In the genomic region with DNA sequence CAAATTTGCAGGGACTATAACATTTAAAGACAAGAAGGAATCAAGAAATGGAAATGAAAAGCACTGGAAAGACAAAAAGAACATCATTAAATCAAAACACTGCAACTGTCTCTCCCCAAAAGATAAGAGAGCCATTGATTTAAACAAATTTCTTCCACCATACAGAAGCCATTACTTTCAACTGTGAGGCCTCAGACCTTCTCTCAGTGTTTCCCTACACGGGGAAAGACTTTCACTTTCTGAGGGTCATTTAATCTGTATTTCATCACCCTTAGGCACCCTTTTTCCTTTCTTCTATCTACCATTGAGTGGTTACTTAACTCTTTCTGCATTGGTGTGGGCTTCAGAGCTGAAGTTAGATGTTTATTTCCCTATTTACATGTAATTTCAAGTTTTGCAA, we compare ENCODE assay signal across 1 cellular context.
TF ChIP-seq lines count a peak whose summit lies in the region.

No MANE protein-coding gene starts in this region.

TF ChIP-seq in SK-N-SH treated with all-trans-retinoic acid at 6 μM for 48 hours, 23 proteins besides CTCF, POLR2A, EP300 and RAD21:
- TF ChIP-seq ZFP30 (CRISPR knock-in tag; IDR thresholded peaks at IDR 0.05) = no peak
- no peak for TF ChIP-seq OSR1 (CRISPR knock-in tag; IDR thresholded peaks at IDR 0.05)
- TF ChIP-seq CSDC2 (CRISPR knock-in tag; IDR thresholded peaks at IDR 0.05) = no peak
- TF ChIP-seq ZNF565 (CRISPR knock-in tag; conservative IDR thresholded peaks at IDR 0.05; ENCODE audit: low read depth) = no peak
